ENCODE assay signal across 23 cellular contexts in the genomic region with DNA sequence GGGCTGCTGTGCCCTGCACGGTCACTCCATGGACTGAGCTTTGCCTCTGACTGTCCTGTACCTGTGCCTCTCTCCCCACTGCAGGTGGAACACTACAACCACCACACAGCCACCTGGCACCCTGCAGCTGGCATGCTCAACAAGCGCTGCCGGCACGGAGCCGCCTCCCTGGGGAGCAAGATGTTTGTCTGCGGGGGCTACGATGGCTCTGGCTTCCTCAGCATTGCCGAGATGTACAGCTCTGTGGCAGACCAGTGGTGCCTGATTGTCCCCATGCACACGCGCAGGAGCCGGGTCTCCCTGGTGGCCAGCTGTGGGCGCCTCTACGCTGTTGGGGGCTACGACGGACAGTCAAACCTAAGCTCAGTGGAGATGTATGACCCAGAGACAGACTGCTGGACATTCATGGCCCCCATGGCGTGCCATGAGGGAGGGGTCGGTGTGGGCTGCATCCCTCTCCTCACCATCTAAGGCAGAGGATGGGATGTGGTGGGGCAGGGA. TPM values are rescaled to one million over a fixed set of nuclear protein-coding genes. Genes with fewer than 3 reads are reported as not detected.
DNase-seq lines count a peak whose midpoint lies in the region; ATAC-seq, FAIRE-seq and TF ChIP-seq lines count a peak whose summit lies in the region.
"Had no signal": no experiment of that assay in that cellular context is flagged by ENCODE, and none has a peak within 500 bp of the region (broad histone marks: within the 10 kb centered on the region; RNA-seq: fewer than 3 reads in every experiment).

No MANE protein-coding gene starts in this region.

- H3K4me3 Mint-ChIP-seq in activated naive CD4-positive, alpha-beta T cell treated with anti-CD3 and anti-CD28 coated beads, Interleukin-2, amount 10 ng/mL, durations not matched to agents 7 days and 5 days, result no peak overlapping the region
- no peak overlapping the region for H3K4me3 Mint-ChIP-seq in activated naive CD4-positive, alpha-beta T cell treated with anti-CD3 and anti-CD28 coated beads for 36 hours
- H3K4me3 Mint-ChIP-seq: GM23338, H9 had no signal

- FAIRE-seq in K562 (lab: Jason Lieb, UNC), result no peak
- FAIRE-seq: A549, GM12891, GM18507 had no signal

- no peak overlapping the region for H2BK120ac ChIP-seq in neuronal stem cell (ENCODE audit: low read depth, low read length)

- no peak overlapping the region for H3K23ac ChIP-seq in neuronal stem cell (ENCODE audit: low read depth, low read length, poor library complexity)

- H3K9me3 ChIP-seq in K562 (replicated peaks; ENCODE audit: control insufficient read depth, insufficient read depth, low read depth, low read length), result no peaks in the 10 kb centered on the region
- H3K9me3 ChIP-seq in neuronal stem cell (replicated peaks in 1 of 2; ENCODE audit: control insufficient read depth in 2 of 2, insufficient read depth in 1 of 2, low read depth in 1 of 2, low read length in 2 of 2), result no peaks in the 10 kb centered on the region
- H3K9me3 ChIP-seq in spleen, result no peaks in the 10 kb centered on the region
- H3K9me3 ChIP-seq: A549 had no signal

- no peak overlapping the region for H3K4ac ChIP-seq in neuronal stem cell (ENCODE audit: low read length)

- no peak overlapping the region for H2AFZ ChIP-seq in K562 (ENCODE audit: low read depth, low read length)
- H2AFZ ChIP-seq in neuronal stem cell (ENCODE audit: low read length), result no peak overlapping the region
- H2AFZ ChIP-seq: GM23338 had no signal

- H3K9me1 ChIP-seq in K562 (ENCODE audit: control insufficient read depth, insufficient read depth, low read length), result no peaks in the 10 kb centered on the region

- no peak overlapping the region for H4K8ac ChIP-seq in neuronal stem cell (ENCODE audit: low read depth, low read length)

- no peak overlapping the region for H2AK5ac ChIP-seq in neuronal stem cell (ENCODE audit: low read depth, low read length)

- 92% methylated on average over 17 of the region's 17 CpGs for WGBS in K562 (ENCODE audit: insufficient coverage, low coverage, missing lambda C conversion rate)
- no CpG with 5 or more reads among the region's 17 CpGs for WGBS in neuronal stem cell (ENCODE audit: extremely low coverage in 2 of 2, insufficient read length in 2 of 2, insufficient replicate concordance in 1 of 2), 2 donors
- WGBS in spleen, 5 donors, result 96 to 99% (median 98%) methylated on average over 12 to 17 of the region's 17 CpGs

- no peak overlapping the region for H4K91ac ChIP-seq in neuronal stem cell (ENCODE audit: low read depth, low read length, poor library complexity)

- H4K20me1 ChIP-seq in K562 (replicated peaks; ENCODE audit: control insufficient read depth, insufficient read depth, low read length), result peaks cover 4% of the 10 kb centered on the region; the same call in 1 of the 2 replicates

- TF ChIP-seq POLR2A in K562 (conservative IDR thresholded peaks at IDR 0.05) (no peak), spleen (IDR thresholded peaks at IDR 0.05) (no peak)

- H2BK12ac ChIP-seq in neuronal stem cell (ENCODE audit: low read length), result no peak overlapping the region

- H3K4me1 ChIP-seq in K562 (replicated peaks in 1 of 2; ENCODE audit: control insufficient read depth in 2 of 2, insufficient read depth in 2 of 2, low read length in 2 of 2), result peaks cover 18 to 24% of the 10 kb centered on the region in 2 experiments
- no peaks in the 10 kb centered on the region for H3K4me1 ChIP-seq in neuronal stem cell (ENCODE audit: control insufficient read depth in 2 of 2, insufficient read depth in 1 of 2, low read depth in 1 of 2, low read length in 2 of 2)
- peaks cover 6 to 25% (median 18%) of the 10 kb centered on the region in 6 donors for H3K4me1 ChIP-seq in spleen
- H3K4me1 ChIP-seq: A549 had no signal

- no peaks in the 10 kb centered on the region for H3K79me1 ChIP-seq in neuronal stem cell (ENCODE audit: low read depth, low read length)

- POLR2A ChIA-PET in K562 (lab: Yijun Ruan, JAX), result interaction anchor here (0.6 to 2.0 kb wide), 5 partner anchors 8 to 803 kb away, joined by 3 to 6 read pairs (median 3); no protein-coding TSS in a partner anchor

- H2BK15ac ChIP-seq in neuronal stem cell (ENCODE audit: low read length), result no peak overlapping the region

- H3K4me2 ChIP-seq in K562 (ENCODE audit: insufficient read depth, low read length) (no peak overlapping the region), neuronal stem cell (ENCODE audit: insufficient read depth, low read length, poor library complexity, severe bottlenecking) (no peak overlapping the region)
- H3K4me2 ChIP-seq: A549, GM23338 had no signal

- in situ Hi-C loops in K562 (cut with MboI), result no loop called here

- no peak for TF ChIP-seq CTCF in K562 (IDR thresholded peaks at IDR 0.05 in 2 of 3, conservative IDR thresholded peaks at IDR 0.05 in 1 of 3; ENCODE audit: insufficient read depth in 2 of 3, low read depth in 1 of 3, low read length in 3 of 3)
- no peak for TF ChIP-seq CTCF in spleen (IDR thresholded peaks at IDR 0.05 in 8 of 11, conservative IDR thresholded peaks at IDR 0.05 in 3 of 11)

- no TSS peak for BruUV-seq in K562 (replicated peaks; lab: Mats Ljungman, UMichigan)

- intact Hi-C loops in activated naive CD4-positive, alpha-beta T cell treated with anti-CD3 and anti-CD28 coated beads for 36 hours (cut with micrococcal nuclease), result no loop called here
- intact Hi-C loops in K562 (cut with micrococcal nuclease) (no loop called here), spleen (cut with DNase I; ENCODE audit: low total_unique reads) (no loop called here), Right ventricle myocardium superior (cut with DNase I) (no loop called here)

- H3K4me1 Mint-ChIP-seq in activated naive CD4-positive, alpha-beta T cell treated with anti-CD3 and anti-CD28 coated beads, Interleukin-2, amount 10 ng/mL, durations not matched to agents 7 days and 5 days, result no peaks in the 10 kb centered on the region
- H3K4me1 Mint-ChIP-seq in activated naive CD4-positive, alpha-beta T cell treated with anti-CD3 and anti-CD28 coated beads for 36 hours (ENCODE audit: low read depth), result peaks cover 4% of the 10 kb centered on the region
- H3K4me1 Mint-ChIP-seq: CD4-positive, alpha-beta memory T cell had no signal

- CTCF ChIA-PET in activated naive CD4-positive, alpha-beta T cell treated with anti-CD3 and anti-CD28 coated beads, Interleukin-2, amount 10 ng/mL, durations not matched to agents 7 days and 5 days (lab: Charles Lee), result interaction anchor here (0.9 kb wide), 1 partner anchor 78 kb away, joined by 3 read pairs; no protein-coding TSS in a partner anchor
- CTCF ChIA-PET in activated naive CD4-positive, alpha-beta T cell treated with anti-CD3 and anti-CD28 coated beads for 36 hours (lab: Charles Lee), result interaction anchor here (0.6 kb wide), 1 partner anchor 516 kb away, joined by 3 read pairs; no protein-coding TSS in a partner anchor
- CTCF ChIA-PET in K562 (lab: Yijun Ruan, JAX; ENCODE audit: low intra/inter-chr PET ratio), result no interaction called here

- no peak overlapping the region for H3K27ac ChIP-seq in K562 (ENCODE audit: extremely low read depth, low read depth, low read length)
- H3K27ac ChIP-seq in neuronal stem cell (replicated peaks; ENCODE audit: low read length), result no peak overlapping the region
- H3K27ac ChIP-seq in spleen, result no peak overlapping the region
- H3K27ac ChIP-seq: 22Rv1, A549 had no signal

- no peak overlapping the region for H3K14ac ChIP-seq in neuronal stem cell (ENCODE audit: low read length)

- DNase-seq in activated naive CD4-positive, alpha-beta T cell treated with anti-CD3 and anti-CD28 coated beads, Interleukin-2, amount 10 ng/mL, durations not matched to agents 7 days and 5 days, result no peak
- no peak for DNase-seq in activated naive CD4-positive, alpha-beta T cell treated with anti-CD3 and anti-CD28 coated beads for 36 hours
- DNase-seq in NCI-H2171 (lab: John Stamatoyannopoulos, UW), result peak; percentile 19
- no peak for DNase-seq in K562 (ENCODE audit: extremely low read depth in 1 of 4, low spot score in 3 of 4)
- no peak for DNase-seq in neuronal stem cell (ENCODE audit: low spot score)
- DNase-seq in spleen, result no peak
- no peak for DNase-seq in Right ventricle myocardium superior
- no peak for DNase-seq in T-helper 2 cell
- DNase-seq: ACHN; C1 segment of cervical spinal cord; Calu3; CD4-positive, alpha-beta memory T cell; COR-L47; DMS53; DMS79 treated with DMSO at 0.1 percent for 48 hours; GF-D8; H9 had no signal

- no peaks in the 10 kb centered on the region for H3K79me2 ChIP-seq in K562 (ENCODE audit: control insufficient read depth, insufficient read depth, low read length)

- peak overlapping the region; percentile 29 for H3K27ac Mint-ChIP-seq in activated naive CD4-positive, alpha-beta T cell treated with anti-CD3 and anti-CD28 coated beads, Interleukin-2, amount 10 ng/mL, durations not matched to agents 7 days and 5 days
- no peak overlapping the region for H3K27ac Mint-ChIP-seq in activated naive CD4-positive, alpha-beta T cell treated with anti-CD3 and anti-CD28 coated beads for 36 hours
- H3K27ac Mint-ChIP-seq: GM23338 had no signal

- ATAC-seq in K562 (no peak), Right ventricle myocardium superior (ENCODE audit: poor library complexity) (no peak)
- ATAC-seq: A549, GM23338, HCT116 had no signal

- H3K27me3 ChIP-seq in K562 (ENCODE audit: control insufficient read depth in 2 of 2, insufficient read depth in 2 of 2, low read length in 2 of 2), result no peaks in the 10 kb centered on the region
- no peaks in the 10 kb centered on the region for H3K27me3 ChIP-seq in neuronal stem cell (ENCODE audit: control insufficient read depth in 3 of 3, insufficient read depth in 3 of 3, low read depth in 1 of 3, low read length in 3 of 3)
- H3K27me3 ChIP-seq in spleen (replicated peaks in 1 of 7), result no peaks in the 10 kb centered on the region

- H3K18ac ChIP-seq in neuronal stem cell (ENCODE audit: low read length), result no peak overlapping the region

- peaks cover 13% of the 10 kb centered on the region for H3K36me3 Mint-ChIP-seq in activated naive CD4-positive, alpha-beta T cell treated with anti-CD3 and anti-CD28 coated beads, Interleukin-2, amount 10 ng/mL, durations not matched to agents 7 days and 5 days
- H3K36me3 Mint-ChIP-seq in activated naive CD4-positive, alpha-beta T cell treated with anti-CD3 and anti-CD28 coated beads for 36 hours (ENCODE audit: low read depth), result peaks cover 19% of the 10 kb centered on the region

- no peaks in the 10 kb centered on the region for H3K27me3 Mint-ChIP-seq in activated naive CD4-positive, alpha-beta T cell treated with anti-CD3 and anti-CD28 coated beads, Interleukin-2, amount 10 ng/mL, durations not matched to agents 7 days and 5 days
- no peaks in the 10 kb centered on the region for H3K27me3 Mint-ChIP-seq in activated naive CD4-positive, alpha-beta T cell treated with anti-CD3 and anti-CD28 coated beads for 36 hours (ENCODE audit: low read depth)
- H3K27me3 Mint-ChIP-seq: CD4-positive, alpha-beta memory T cell had no signal

- no peak overlapping the region for H2BK5ac ChIP-seq in neuronal stem cell (ENCODE audit: low read length)

- H3K9me3 Mint-ChIP-seq in activated naive CD4-positive, alpha-beta T cell treated with anti-CD3 and anti-CD28 coated beads, Interleukin-2, amount 10 ng/mL, durations not matched to agents 7 days and 5 days, result no peaks in the 10 kb centered on the region
- no peaks in the 10 kb centered on the region for H3K9me3 Mint-ChIP-seq in activated naive CD4-positive, alpha-beta T cell treated with anti-CD3 and anti-CD28 coated beads for 36 hours
- H3K9me3 Mint-ChIP-seq: CD4-positive, alpha-beta memory T cell; GM23338; H9 had no signal

- no peak for TF ChIP-seq EP300 in K562 (IDR thresholded peaks at IDR 0.05; ENCODE audit: low read length)

- H3K9ac ChIP-seq in K562 (ENCODE audit: insufficient read depth in 1 of 2, low read depth in 2 of 2, low read length in 2 of 2) (peak overlapping the region in 1 of 2 experiments; percentile 7; a peak in 1 of 4 replicates), neuronal stem cell (ENCODE audit: low read depth, low read length, poor library complexity) (peak overlapping the region; percentile 39)

- no peak for TF ChIP-seq RAD21 in K562 (CRISPR knock-in tag; conservative IDR thresholded peaks at IDR 0.05 in 1 of 2, IDR thresholded peaks at IDR 0.05 in 1 of 2)

- H3K4me3 ChIP-seq in K562 (no peak overlapping the region), neuronal stem cell (ENCODE audit: low read length in 2 of 2) (no peak overlapping the region), spleen (no peak overlapping the region)
- H3K4me3 ChIP-seq: A549, GM23338 had no signal

- H3K36me3 ChIP-seq in K562 (ENCODE audit: control insufficient read depth, insufficient read depth, low read length), result peaks cover 75% of the 10 kb centered on the region
- H3K36me3 ChIP-seq in neuronal stem cell (replicated peaks in 1 of 2; ENCODE audit: control insufficient read depth in 2 of 2, insufficient read depth in 2 of 2, low read length in 2 of 2), result peaks cover 19 to 75% of the 10 kb centered on the region in 2 donors
- H3K36me3 ChIP-seq in spleen, result peaks cover 0 to 81% (median 57%) of the 10 kb centered on the region in 6 donors

RNA-seq across cellular contexts. Expression of a gene that starts 37.3 kb away (rescaled TPM):
- total RNA-seq in activated naive CD4-positive, alpha-beta T cell treated with anti-CD3 and anti-CD28 coated beads for 36 hours, result 10 to 100 TPM; 18.7 to 21.6 TPM
- 45.6 and 123 TPM in 2 replicates for total RNA-seq in K562 (2011; cell fraction: chromatin; rRNA removed; ENCODE audit: low replicate concordance)
- 60.9 and 70.8 TPM in 2 replicates for total RNA-seq in K562 (2011; cell fraction: nucleolus; rRNA removed)
- 45.3 and 53.0 TPM in 2 replicates for total RNA-seq in K562 (2011; cell fraction: nucleoplasm; rRNA removed)
- 7.2 and 10.1 TPM in 2 replicates for total RNA-seq in K562 (2014; rRNA removed)
- 5.2 and 6.3 TPM in 2 replicates for total RNA-seq in K562 (2014; rRNA removed; fragmentation: Illumina TruSeq; extraction: Trizol)
- 7.3 and 8.7 TPM in 2 replicates for total RNA-seq in K562 (2015; rRNA removed; fragmentation: Illumina TruSeq; extraction: Trizol)
- 51.4 and 58.7 TPM in 2 replicates for total RNA-seq in K562 (2021)
- polyA plus RNA-seq in K562 (2011; rRNA removed), result 1.7 and 4.6 TPM in 2 replicates
- 1.2 and 1.9 TPM in 2 replicates for polyA plus RNA-seq in K562 (2011; cell fraction: cytosol; rRNA removed)
- 25.3 and 29.3 TPM in 2 replicates for polyA plus RNA-seq in K562 (2011; cell fraction: nucleus; rRNA removed)
- polyA plus RNA-seq in K562 (2012), result 29.0 and 50.5 TPM in 2 replicates
- 14.1 and 24.0 TPM in 2 replicates for polyA plus RNA-seq in K562 (2014; fragmentation: Illumina TruSeq; extraction: Trizol)
- polyA plus RNA-seq in K562 (2014; fragmentation: Nextera tagmentation; extraction: Ambion mirVana), result under 1 TPM; 0.41 to 0.93 TPM
- 11.4 and 20.2 TPM in 2 replicates for polyA plus RNA-seq in K562 (2014; rRNA removed)
- 5.0 and 9.1 TPM in 2 replicates for polyA minus RNA-seq in K562 (2011; rRNA and poly(A)+ RNA removed)
- polyA minus RNA-seq in K562 (2011; cell fraction: cytosol; rRNA and poly(A)+ RNA removed), result 16.0 and 22.8 TPM in 2 replicates
- polyA minus RNA-seq in K562 (2011; cell fraction: nucleus; rRNA and poly(A)+ RNA removed), result 21.3 and 29.9 TPM in 2 replicates
- 16.8 TPM for polyA plus RNA-seq in neuronal stem cell (2013, experiment 1 of 2)
- 16.8 TPM for polyA plus RNA-seq in neuronal stem cell (2013, experiment 2 of 2)
- total RNA-seq in spleen, result 100 to 1,000 TPM in 1 of 7 donors, 10 to 100 TPM in 6; 27.8 to 195 (median 49.8) TPM
- polyA plus RNA-seq in spleen, result 10 to 100 TPM in 1 of 3 donors, 1 to 10 TPM in 2; 5.0 to 19.1 (median 8.0) TPM
- total RNA-seq in Right ventricle myocardium superior, result 19.0 TPM
